ENCODE assay signal across 1 cellular context in genomic region chr19:33022472-33023116, GRCh38.
TF ChIP-seq lines count a peak whose summit lies in the region.

No MANE protein-coding gene starts in this region.

TF ChIP-seq in GM23338, 12 proteins besides CTCF, POLR2A, EP300 and RAD21:
- peak; percentile 37; the same call in 1 of the 2 replicates for TF ChIP-seq ETS1 (IDR thresholded peaks at IDR 0.05)
- TF ChIP-seq ZNF114 (CRISPR knock-in tag; IDR thresholded peaks at IDR 0.05): peak; percentile 85
- TF ChIP-seq EZH2phosphoT487 (IDR thresholded peaks at IDR 0.05; ENCODE audit: unreplicated experiment): no peak
- TF ChIP-seq, protein P1, sequence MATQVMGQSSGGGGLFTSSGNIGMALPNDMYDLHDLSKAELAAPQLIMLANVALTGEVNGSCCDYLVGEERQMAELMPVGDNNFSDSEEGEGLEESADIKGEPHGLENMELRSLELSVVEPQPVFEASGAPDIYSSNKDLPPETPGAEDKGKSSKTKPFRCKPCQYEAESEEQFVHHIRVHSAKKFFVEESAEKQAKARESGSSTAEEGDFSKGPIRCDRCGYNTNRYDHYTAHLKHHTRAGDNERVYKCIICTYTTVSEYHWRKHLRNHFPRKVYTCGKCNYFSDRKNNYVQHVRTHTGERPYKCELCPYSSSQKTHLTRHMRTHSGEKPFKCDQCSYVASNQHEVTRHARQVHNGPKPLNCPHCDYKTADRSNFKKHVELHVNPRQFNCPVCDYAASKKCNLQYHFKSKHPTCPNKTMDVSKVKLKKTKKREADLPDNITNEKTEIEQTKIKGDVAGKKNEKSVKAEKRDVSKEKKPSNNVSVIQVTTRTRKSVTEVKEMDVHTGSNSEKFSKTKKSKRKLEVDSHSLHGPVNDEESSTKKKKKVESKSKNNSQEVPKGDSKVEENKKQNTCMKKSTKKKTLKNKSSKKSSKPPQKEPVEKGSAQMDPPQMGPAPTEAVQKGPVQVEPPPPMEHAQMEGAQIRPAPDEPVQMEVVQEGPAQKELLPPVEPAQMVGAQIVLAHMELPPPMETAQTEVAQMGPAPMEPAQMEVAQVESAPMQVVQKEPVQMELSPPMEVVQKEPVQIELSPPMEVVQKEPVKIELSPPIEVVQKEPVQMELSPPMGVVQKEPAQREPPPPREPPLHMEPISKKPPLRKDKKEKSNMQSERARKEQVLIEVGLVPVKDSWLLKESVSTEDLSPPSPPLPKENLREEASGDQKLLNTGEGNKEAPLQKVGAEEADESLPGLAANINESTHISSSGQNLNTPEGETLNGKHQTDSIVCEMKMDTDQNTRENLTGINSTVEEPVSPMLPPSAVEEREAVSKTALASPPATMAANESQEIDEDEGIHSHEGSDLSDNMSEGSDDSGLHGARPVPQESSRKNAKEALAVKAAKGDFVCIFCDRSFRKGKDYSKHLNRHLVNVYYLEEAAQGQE (IDR thresholded peaks at IDR 0.05; ENCODE audit: unreplicated experiment): no peak
- 0 out of 2 replicates have a peak, but pooled peaks have one; percentile 41 for TF ChIP-seq CREB1 (CRISPR knock-in tag; IDR thresholded peaks at IDR 0.05; ENCODE audit: low read depth)
- TF ChIP-seq EZH2 (IDR thresholded peaks at IDR 0.05; ENCODE audit: low read depth, unreplicated experiment): no peak
- peak; percentile 87 for TF ChIP-seq ZNF462 (CRISPR knock-in tag; IDR thresholded peaks at IDR 0.05)
